27 cellular contexts compared by ENCODE assay signal in genomic region chr3:127394984-127395662, GRCh38.
"Had no signal": no experiment of that assay in that cellular context is flagged by ENCODE, and none has a peak within 500 bp of the region (broad histone marks: within the 10 kb centered on the region; RNA-seq: fewer than 3 reads in every experiment).

No MANE protein-coding gene starts in this region.

- H3K4me3 Mint-ChIP-seq: activated CD4-positive, alpha-beta T cell treated with anti-CD3 and anti-CD28 coated beads, Interleukin-2, amount 10 ng/mL, durations not matched to agents 24 days and 14 days; activated naive CD8-positive, alpha-beta T cell treated with anti-CD3 and anti-CD28 coated beads, Interleukin-2, amount 10 ng/mL, durations not matched to agents 7 days and 5 days; activated T-cell treated with anti-CD3 and anti-CD28 coated beads, Interleukin-2, amount 50 U/mL, for 72 hours; T-helper 1 cell treated with Interleukin-12 subunit alpha and Interleukin-12 subunit beta and Interleukin-4 antibody, amounts not matched to agents 30 μg/mL and 1 μg/mL, for 36 hours had no signal

- H3K4me3 ChIP-seq: adrenal gland, breast epithelium, MG63 had no signal

- ATAC-seq: activated T-cell treated with anti-CD3 and anti-CD28 coated beads, Interleukin-2, amount 50 U/mL, for 72 hours had no signal

- H3K9me3 Mint-ChIP-seq: activated CD4-positive, alpha-beta T cell treated with anti-CD3 and anti-CD28 coated beads, Interleukin-2, amount 10 ng/mL, durations not matched to agents 24 days and 14 days; activated T-cell treated with anti-CD3 and anti-CD28 coated beads, Interleukin-2, amount 50 U/mL, for 72 hours; activated T-helper 2 cell treated with anti-CD3 and anti-CD28 coated beads, Interferon-gamma antibody, Interleukin-2, Interleukin-4, amounts not matched to agents 10 μg/mL and 5 μg/mL and 100 μg/mL, durations not matched to agents 14 hours and 24 hours and 36 hours; T-helper 1 cell treated with Interleukin-12 subunit alpha and Interleukin-12 subunit beta and Interleukin-4 antibody, amounts not matched to agents 30 μg/mL and 1 μg/mL, for 36 hours had no signal

- H3K4me2 ChIP-seq: KMS-11 had no signal

- H3K27ac ChIP-seq: adrenal gland, breast epithelium, KMS-11, RWPE1 had no signal

- H3K4me1 Mint-ChIP-seq: activated CD4-positive, alpha-beta T cell treated with anti-CD3 and anti-CD28 coated beads, Interleukin-2, amount 10 ng/mL, durations not matched to agents 24 days and 14 days had no signal

- H3K27me3 ChIP-seq: breast epithelium had no signal

- H3K36me3 Mint-ChIP-seq: activated naive CD8-positive, alpha-beta T cell treated with anti-CD3 and anti-CD28 coated beads, Interleukin-2, amount 10 ng/mL, durations not matched to agents 7 days and 5 days had no signal

- H3K27ac Mint-ChIP-seq: activated CD4-positive, alpha-beta T cell treated with anti-CD3 and anti-CD28 coated beads, Interleukin-2, amount 10 ng/mL, durations not matched to agents 24 days and 14 days; activated naive CD8-positive, alpha-beta T cell treated with anti-CD3 and anti-CD28 coated beads, Interleukin-2, amount 10 ng/mL, durations not matched to agents 7 days and 5 days; activated T-cell treated with anti-CD3 and anti-CD28 coated beads, Interleukin-2, amount 50 U/mL, for 72 hours; activated T-helper 2 cell treated with anti-CD3 and anti-CD28 coated beads, Interferon-gamma antibody, Interleukin-2, Interleukin-4, amounts not matched to agents 10 μg/mL and 5 μg/mL and 100 μg/mL, durations not matched to agents 14 hours and 24 hours and 36 hours; T-helper 1 cell treated with Interleukin-12 subunit alpha and Interleukin-12 subunit beta and Interleukin-4 antibody, amounts not matched to agents 30 μg/mL and 1 μg/mL, for 36 hours had no signal

- DNase-seq: activated CD4-positive, alpha-beta T cell treated with anti-CD3 and anti-CD28 coated beads, Interleukin-2, amount 10 ng/mL, durations not matched to agents 24 days and 14 days; activated CD4-positive, alpha-beta T cell treated with anti-CD3 and anti-CD28 coated beads, Interleukin-2, amount 50 U/mL, for 48 hours; activated CD4-positive, CD25-positive, alpha-beta regulatory T cell treated with anti-CD3 and anti-CD28 coated beads, Interleukin-2, amount 50 U/mL, for 72 hours; activated naive CD4-positive, alpha-beta T cell treated with anti-CD3 and anti-CD28 coated beads, Interleukin-2, amount 50 U/mL, for 16 hours; activated naive CD8-positive, alpha-beta T cell treated with anti-CD3 and anti-CD28 coated beads, Interleukin-2, amount 10 ng/mL, durations not matched to agents 7 days and 5 days; activated T-cell treated with anti-CD3 and anti-CD28 coated beads for 4 hours; activated T-cell treated with anti-CD3 and anti-CD28 coated beads, Interleukin-2, amount 50 U/mL, for 72 hours; adrenal gland; anterior cingulate cortex; caudate nucleus; MG63; MV-4-11; NCI-H1092 treated with DMSO at 0.1 percent for 48 hours; NCI-H1417 treated with DMSO at 0.1 percent for 48 hours; NCI-H1694; NCI-H2029; NCI-H2107; NCI-H2171 treated with DMSO at 0.1 percent for 48 hours; NCI-H226; NCI-H510A; NCI-H526 treated with DMSO at 0.1 percent for 48 hours; SHP77 treated with DMSO at 0.1 percent for 48 hours had no signal

- H3K4me1 ChIP-seq: adrenal gland, breast epithelium had no signal

- H3K36me3 ChIP-seq: adrenal gland, breast epithelium, MG63 had no signal
